Comparison of ENCODE assay signal across 9 cellular contexts in the genomic region with DNA sequence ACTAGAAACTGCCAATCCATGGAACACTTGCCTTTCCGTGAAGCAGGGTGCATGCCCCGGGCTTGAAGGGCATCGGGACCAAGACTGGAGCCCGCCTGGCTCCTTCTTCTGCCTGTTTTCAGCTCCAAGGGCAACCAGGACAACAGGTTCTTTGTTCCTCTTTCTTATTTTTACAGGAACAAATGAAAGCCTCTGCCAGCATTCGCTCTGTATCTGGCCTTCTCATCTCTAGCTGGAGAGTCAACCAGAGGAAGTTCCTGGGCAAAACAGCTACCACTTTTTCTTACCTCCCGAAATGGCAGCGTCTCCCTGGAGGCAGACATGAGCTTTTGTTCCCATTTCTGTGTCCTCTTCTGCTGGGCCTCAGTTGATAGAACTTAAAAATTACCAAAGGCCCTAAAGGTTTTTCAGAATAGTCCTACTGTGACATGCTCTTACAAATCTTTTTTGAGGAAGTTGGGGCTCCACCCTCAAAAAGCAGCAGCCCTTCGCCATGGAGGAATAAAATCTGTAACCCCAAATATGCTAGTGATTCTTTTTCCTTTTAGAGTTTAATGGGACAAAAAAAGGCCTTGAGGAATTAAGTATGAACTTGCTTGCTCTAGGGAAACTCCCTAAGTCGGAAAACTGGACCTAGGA.
DNase-seq lines count a peak whose midpoint lies in the region; ATAC-seq and TF ChIP-seq lines count a peak whose summit lies in the region.
"Had no signal": no experiment of that assay in that cellular context is flagged by ENCODE, and none has a peak within 500 bp of the region (broad histone marks: within the 10 kb centered on the region; RNA-seq: fewer than 3 reads in every experiment).

No MANE protein-coding gene starts in this region.

- ATAC-seq in lung (ENCODE audit: insufficient read depth, low FRiP score) (no peak), HG02623 (IDR thresholded peaks at IDR 0.05; ENCODE audit: unreplicated experiment) (no peak)
- ATAC-seq in activated T-cell treated with anti-CD3 and anti-CD28 coated beads, Interleukin-2, amount 50 U/mL, for 72 hours (replicated peaks in 1 of 2): no peak

- H3K9me3 ChIP-seq in breast epithelium (no peaks in the 10 kb centered on the region), lung (ENCODE audit: control insufficient read depth in 2 of 2, insufficient read depth in 1 of 2, low read length in 1 of 2) (no peaks in the 10 kb centered on the region), testis (no peaks in the 10 kb centered on the region)

- H3K27me3 ChIP-seq in breast epithelium (no peaks in the 10 kb centered on the region), lung (ENCODE audit: control insufficient read depth, insufficient read depth) (no peaks in the 10 kb centered on the region), testis (no peaks in the 10 kb centered on the region), H7 (ENCODE audit: control insufficient read depth, insufficient read depth, low read length) (no peaks in the 10 kb centered on the region; the same call in 1 of the 2 replicates)

- H3K4me1 Mint-ChIP-seq in activated T-cell treated with anti-CD3 and anti-CD28 coated beads, Interleukin-2, amount 50 U/mL, for 72 hours (ENCODE audit: low read depth): peaks cover 25% of the 10 kb centered on the region

- DNase-seq in NB4 (ENCODE audit: low read depth): peak; percentile 82
- DNase-seq in breast epithelium (ENCODE audit: low spot score in 2 of 2): peak; percentile 86 to 91
- no peak for DNase-seq in lung (ENCODE audit: low spot score)
- DNase-seq in testis: peak; percentile 82
- DNase-seq in activated T-cell treated with anti-CD3 and anti-CD28 coated beads, Interleukin-2, amount 50 U/mL, for 72 hours: no peak
- no peak for DNase-seq in H7
- DNase-seq in GM19238 (ENCODE audit: insufficient read length, low spot score): no peak
- DNase-seq: erythroblast had no signal

- no peak overlapping the region for H3K27ac Mint-ChIP-seq in activated T-cell treated with anti-CD3 and anti-CD28 coated beads, Interleukin-2, amount 50 U/mL, for 72 hours

- TF ChIP-seq CTCF in NB4 (IDR thresholded peaks at IDR 0.05; ENCODE audit: low read depth, low read length): no peak
- TF ChIP-seq CTCF in breast epithelium (IDR thresholded peaks at IDR 0.05): no peak
- TF ChIP-seq CTCF in lung (IDR thresholded peaks at IDR 0.05; ENCODE audit: control extremely low read depth, extremely low read depth): no peak
- no peak for TF ChIP-seq CTCF in testis (IDR thresholded peaks at IDR 0.05)

- intact Hi-C loops in breast epithelium (cut with DNase I; ENCODE audit: low total_unique reads): no loop called here
- intact Hi-C loops in testis (cut with DNase I; ENCODE audit: low total_unique reads): no loop called here

- H3K4me3 ChIP-seq in NB4 (ENCODE audit: low read depth, low read length): no peak overlapping the region
- H3K4me3 ChIP-seq in breast epithelium: peak overlapping the region in 1 of 3 donors; percentile 19
- no peak overlapping the region for H3K4me3 ChIP-seq in lung
- no peak overlapping the region for H3K4me3 ChIP-seq in testis
- no peak overlapping the region for H3K4me3 ChIP-seq in H7 (ENCODE audit: insufficient read depth, low read depth, low read length)

- no peak overlapping the region for H3K4me3 Mint-ChIP-seq in activated T-cell treated with anti-CD3 and anti-CD28 coated beads, Interleukin-2, amount 50 U/mL, for 72 hours

- H3K27ac ChIP-seq in breast epithelium (peak overlapping the region; percentile 90 to 94), lung (ENCODE audit: low read depth in 1 of 2, low read length in 1 of 2) (peak overlapping the region; percentile 38 to 49), testis (peak overlapping the region; percentile 2 to 29)

- WGBS in lung, 2 donors: 35 to 58% methylated on average over 9 of the region's 9 CpGs
- 51 to 72% methylated on average over 9 of the region's 9 CpGs for WGBS in testis, 2 donors

- H3K36me3 ChIP-seq in breast epithelium (no peaks in the 10 kb centered on the region), lung (ENCODE audit: control insufficient read depth in 2 of 2, insufficient read depth in 2 of 2, low read length in 2 of 2) (peaks cover 0 to 12% of the 10 kb centered on the region in 2 donors), testis (ENCODE audit: low read depth, missing control alignments) (no peaks in the 10 kb centered on the region), H7 (replicated peaks; ENCODE audit: control insufficient read depth, insufficient read depth, low read length) (no peaks in the 10 kb centered on the region)

- TF ChIP-seq POLR2A in NB4 (IDR thresholded peaks at IDR 0.05; ENCODE audit: extremely low read depth, insufficient read length) (no peak), breast epithelium (IDR thresholded peaks at IDR 0.05) (no peak), testis (IDR thresholded peaks at IDR 0.05) (no peak)

- peaks cover 0 to 2% of the 10 kb centered on the region in 2 donors for H3K36me3 Mint-ChIP-seq in activated T-cell treated with anti-CD3 and anti-CD28 coated beads, Interleukin-2, amount 50 U/mL, for 72 hours (ENCODE audit: insufficient read depth in 2 of 2)

- H3K27me3 Mint-ChIP-seq in activated T-cell treated with anti-CD3 and anti-CD28 coated beads, Interleukin-2, amount 50 U/mL, for 72 hours (ENCODE audit: low read depth): peaks cover 32% of the 10 kb centered on the region

- no peaks in the 10 kb centered on the region for H3K9me3 Mint-ChIP-seq in activated T-cell treated with anti-CD3 and anti-CD28 coated beads, Interleukin-2, amount 50 U/mL, for 72 hours

- H3K4me1 ChIP-seq in breast epithelium (peaks cover 9 to 23% of the 10 kb centered on the region in 2 donors), lung (ENCODE audit: control insufficient read depth in 2 of 2, insufficient read depth in 2 of 2, low read length in 2 of 2) (peaks cover 30 to 38% of the 10 kb centered on the region in 2 donors), testis (peaks cover 48% of the 10 kb centered on the region)

Comparison
In these comparisons a context has a peak if more than half of its experiments do, and no peak if none do; other contexts are left out.
1. DNase-seq: peak in NB4 (single experiment), breast epithelium (2 of 2) and testis (single experiment); none in lung (single experiment), activated T-cell treated with anti-CD3 and anti-CD28 coated beads, Interleukin-2, amount 50 U/mL, for 72 hours (0 of 2), H7 (single experiment) and GM19238 (single experiment).
2. H3K27ac ChIP-seq: peak in every context shown above with its lines; median percentile 92 in breast epithelium; 44 in lung; 16 in testis.